ENCODE assay signal across 1 cellular context in genomic region chr1:31955917-31956736, GRCh38.
A peak's percentile ranks its signal among the peaks of the same experiment; 100 is the strongest.
TF ChIP-seq lines count a peak whose summit lies in the region.

No MANE protein-coding gene starts in this region.

TF ChIP-seq in K562, 482 proteins besides CTCF, POLR2A, EP300 and RAD21 (continued from another document and continues in another):
- TF ChIP-seq PKNOX1 (IDR thresholded peaks at IDR 0.05) (peak; percentile 78), SAFB (IDR thresholded peaks at IDR 0.05; ENCODE audit: borderline replicate concordance, low read depth, low read length) (no peak), NCOA4 (IDR thresholded peaks at IDR 0.05; ENCODE audit: partially characterized antibody) (peak; percentile 53), NFYB (IDR thresholded peaks at IDR 0.05; ENCODE audit: extremely low read depth, insufficient read length) (no peak), HLTF (IDR thresholded peaks at IDR 0.05) (no peak), SNIP1 (IDR thresholded peaks at IDR 0.05; ENCODE audit: low read depth) (no peak), ZNF512 (tag; IDR thresholded peaks at IDR 0.05) (no peak), XRCC4 (IDR thresholded peaks at IDR 0.05; ENCODE audit: extremely low read depth, insufficient read depth, insufficient read length) (no peak), MAZ (CRISPR knock-in tag; conservative IDR thresholded peaks at IDR 0.05 in 1 of 2, IDR thresholded peaks at IDR 0.05 in 1 of 2) (peak; percentile 58 to 82), ZNF197 (CRISPR knock-in tag; IDR thresholded peaks at IDR 0.05; ENCODE audit: low read depth) (no peak), ZNF780A (CRISPR knock-in tag; IDR thresholded peaks at IDR 0.05) (no peak), NCOA6 (IDR thresholded peaks at IDR 0.05) (peak; percentile 63), PCBP2 (IDR thresholded peaks at IDR 0.05; ENCODE audit: low read depth, low read length, poor library complexity, severe bottlenecking) (no peak), TCF3 (CRISPR knock-in tag; IDR thresholded peaks at IDR 0.05) (no peak; the same call in 1 of the 2 replicates), USF1 (CRISPR knock-in tag; IDR thresholded peaks at IDR 0.05) (no peak), HNRNPUL1 (IDR thresholded peaks at IDR 0.05; ENCODE audit: low read length) (no peak), MCM7 (IDR thresholded peaks at IDR 0.05) (no peak), CEBPZ (IDR thresholded peaks at IDR 0.05; ENCODE audit: borderline replicate concordance, low read depth, low read length) (no peak), ZFP1 (CRISPR knock-in tag; IDR thresholded peaks at IDR 0.05) (peak; percentile 60; the same call in 1 of the 2 replicates), CBX3 (IDR thresholded peaks at IDR 0.05; ENCODE audit: borderline replicate concordance in 1 of 2, low read length in 2 of 2) (peak in 1 of 2 experiments; percentile 40; a peak in 1 of 3 replicates), BHLHE40 (IDR thresholded peaks at IDR 0.05; ENCODE audit: low read length) (no peak), CUX1 (CRISPR knock-in tag; IDR thresholded peaks at IDR 0.05) (no peak; the same call in 1 of the 2 replicates), CHCHD3 (CRISPR knock-in tag; IDR thresholded peaks at IDR 0.05) (no peak), LARP7 (IDR thresholded peaks at IDR 0.05) (no peak; the same call in 1 of the 2 replicates), SIN3B (IDR thresholded peaks at IDR 0.05; ENCODE audit: low read depth) (no peak), PTRF (tag; IDR thresholded peaks at IDR 0.05) (no peak), RCOR1 (IDR thresholded peaks at IDR 0.05; ENCODE audit: borderline replicate concordance in 1 of 2, low read depth in 2 of 2, low read length in 2 of 2) (peak; percentile 52 to 93; a peak in 3 of 4 replicates), ZNF507 (tag; conservative IDR thresholded peaks at IDR 0.05) (no peak), RBM17 (IDR thresholded peaks at IDR 0.05; ENCODE audit: borderline replicate concordance, low read depth, low read length) (no peak), ZBTB7A (IDR thresholded peaks at IDR 0.05; ENCODE audit: borderline replicate concordance, control insufficient read depth, low read depth, low read length) (peak; percentile 68; the same call in 1 of the 2 replicates), YBX1 (IDR thresholded peaks at IDR 0.05) (no peak), IRF2 (CRISPR knock-in tag; IDR thresholded peaks at IDR 0.05) (no peak), SPI1 (IDR thresholded peaks at IDR 0.05; ENCODE audit: borderline replicate concordance, low read depth, low read length) (peak; percentile 75), SAP30 (IDR thresholded peaks at IDR 0.05; ENCODE audit: borderline replicate concordance, insufficient read depth, low read depth, low read length, poor library complexity, severe bottlenecking) (no peak), SLC30A9 (CRISPR knock-in tag; IDR thresholded peaks at IDR 0.05) (no peak), NCOA1 (IDR thresholded peaks at IDR 0.05; ENCODE audit: low read depth) (no peak; the same call in none of the 2 replicates), ZBTB26 (CRISPR knock-in tag; IDR thresholded peaks at IDR 0.05) (no peak), CC2D1A (IDR thresholded peaks at IDR 0.05) (no peak)
- TF ChIP-seq, protein P1, sequence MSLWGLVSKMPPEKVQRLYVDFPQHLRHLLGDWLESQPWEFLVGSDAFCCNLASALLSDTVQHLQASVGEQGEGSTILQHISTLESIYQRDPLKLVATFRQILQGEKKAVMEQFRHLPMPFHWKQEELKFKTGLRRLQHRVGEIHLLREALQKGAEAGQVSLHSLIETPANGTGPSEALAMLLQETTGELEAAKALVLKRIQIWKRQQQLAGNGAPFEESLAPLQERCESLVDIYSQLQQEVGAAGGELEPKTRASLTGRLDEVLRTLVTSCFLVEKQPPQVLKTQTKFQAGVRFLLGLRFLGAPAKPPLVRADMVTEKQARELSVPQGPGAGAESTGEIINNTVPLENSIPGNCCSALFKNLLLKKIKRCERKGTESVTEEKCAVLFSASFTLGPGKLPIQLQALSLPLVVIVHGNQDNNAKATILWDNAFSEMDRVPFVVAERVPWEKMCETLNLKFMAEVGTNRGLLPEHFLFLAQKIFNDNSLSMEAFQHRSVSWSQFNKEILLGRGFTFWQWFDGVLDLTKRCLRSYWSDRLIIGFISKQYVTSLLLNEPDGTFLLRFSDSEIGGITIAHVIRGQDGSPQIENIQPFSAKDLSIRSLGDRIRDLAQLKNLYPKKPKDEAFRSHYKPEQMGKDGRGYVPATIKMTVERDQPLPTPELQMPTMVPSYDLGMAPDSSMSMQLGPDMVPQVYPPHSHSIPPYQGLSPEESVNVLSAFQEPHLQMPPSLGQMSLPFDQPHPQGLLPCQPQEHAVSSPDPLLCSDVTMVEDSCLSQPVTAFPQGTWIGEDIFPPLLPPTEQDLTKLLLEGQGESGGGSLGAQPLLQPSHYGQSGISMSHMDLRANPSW (CRISPR knock-in tag; IDR thresholded peaks at IDR 0.05): no peak
- TF ChIP-seq, protein P2, sequence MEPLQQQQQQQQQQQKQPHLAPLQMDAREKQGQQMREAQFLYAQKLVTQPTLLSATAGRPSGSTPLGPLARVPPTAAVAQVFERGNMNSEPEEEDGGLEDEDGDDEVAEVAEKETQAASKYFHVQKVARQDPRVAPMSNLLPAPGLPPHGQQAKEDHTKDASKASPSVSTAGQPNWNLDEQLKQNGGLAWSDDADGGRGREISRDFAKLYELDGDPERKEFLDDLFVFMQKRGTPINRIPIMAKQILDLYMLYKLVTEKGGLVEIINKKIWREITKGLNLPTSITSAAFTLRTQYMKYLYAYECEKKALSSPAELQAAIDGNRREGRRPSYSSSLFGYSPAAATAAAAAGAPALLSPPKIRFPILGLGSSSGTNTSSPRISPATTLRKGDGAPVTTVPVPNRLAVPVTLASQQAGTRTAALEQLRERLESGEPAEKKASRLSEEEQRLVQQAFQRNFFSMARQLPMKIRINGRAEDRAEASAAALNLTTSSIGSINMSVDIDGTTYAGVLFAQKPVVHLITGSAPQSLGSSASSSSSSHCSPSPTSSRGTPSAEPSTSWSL (CRISPR knock-in tag; IDR thresholded peaks at IDR 0.05; ENCODE audit: borderline replicate concordance): no peak
- TF ChIP-seq, protein P3, sequence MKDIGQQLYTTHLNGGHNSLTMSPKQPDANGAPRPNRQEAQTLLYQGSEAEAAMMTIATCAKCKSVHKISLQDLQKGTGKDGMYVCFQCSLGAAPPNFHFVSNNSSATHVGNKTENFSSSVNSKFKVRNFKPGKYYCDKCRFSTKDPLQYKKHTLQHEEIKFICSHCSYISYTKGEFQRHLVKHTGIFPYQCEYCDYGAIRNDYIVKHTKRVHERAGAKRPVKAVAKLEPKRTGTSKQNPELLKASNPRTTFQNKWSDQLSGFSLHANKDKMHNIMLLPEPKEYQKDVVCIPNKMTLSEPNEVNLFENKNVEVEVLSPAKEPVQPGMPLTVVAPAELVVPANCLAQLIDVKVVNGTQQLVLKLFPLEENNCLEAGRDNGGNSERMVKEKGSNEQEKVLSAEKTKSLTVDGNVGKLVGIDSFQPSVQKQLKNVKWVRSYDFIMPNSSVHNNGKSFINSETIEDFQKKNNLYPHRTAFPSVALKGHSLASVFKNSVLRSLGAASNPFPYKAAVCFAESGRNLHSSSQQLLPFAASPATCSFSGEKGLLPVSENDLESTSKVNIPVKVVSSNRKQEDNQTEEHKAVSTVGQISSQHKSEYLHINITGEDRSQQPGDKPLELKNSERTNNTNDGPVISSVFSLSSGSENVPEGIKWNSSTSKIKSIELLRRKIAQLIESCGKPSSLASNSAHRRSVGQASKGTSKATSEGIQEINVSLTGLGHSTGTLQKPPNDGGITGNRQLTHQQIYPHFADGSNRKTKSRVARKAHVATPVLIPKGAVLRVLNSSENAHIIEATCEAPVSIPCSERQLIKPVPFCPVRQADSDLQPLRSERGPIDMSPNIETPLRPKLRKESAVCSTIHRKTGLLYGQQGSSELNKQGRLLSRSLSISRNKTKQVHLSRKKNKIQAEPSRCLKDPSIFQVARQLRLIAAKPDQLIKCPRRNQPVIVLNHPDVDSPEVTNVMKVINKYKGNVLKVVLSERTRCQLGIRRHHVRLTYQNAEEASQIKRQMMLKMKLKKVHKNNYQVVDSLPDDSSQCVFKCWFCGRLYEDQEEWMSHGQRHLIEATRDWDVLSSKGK (CRISPR knock-in tag; IDR thresholded peaks at IDR 0.05): no peak
